Comparison of ENCODE assay signal across 19 cellular contexts in the genomic region with DNA sequence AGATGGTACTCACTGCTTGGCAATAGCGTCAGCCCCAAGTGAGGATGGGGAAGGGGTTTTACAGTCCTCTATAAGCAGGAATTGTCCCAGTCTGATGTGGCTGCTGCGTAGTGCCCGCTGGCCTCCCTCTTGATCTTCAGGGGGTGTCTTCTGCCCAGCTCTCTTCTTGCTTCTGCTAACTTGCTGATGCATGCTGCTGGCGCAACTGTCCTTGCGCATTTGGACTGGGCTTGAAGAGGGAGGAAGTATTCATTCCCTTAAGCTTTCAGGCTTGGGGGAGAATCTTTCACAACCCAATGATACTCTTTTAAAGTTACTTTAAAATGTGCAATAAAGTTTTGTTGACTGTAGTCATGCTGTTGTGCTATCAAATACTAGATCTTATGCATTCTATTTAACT.
"Had no signal": no experiment of that assay in that cellular context is flagged by ENCODE, and none has a peak within 500 bp of the region (broad histone marks: within the 10 kb centered on the region; RNA-seq: fewer than 3 reads in every experiment).

No MANE protein-coding gene starts in this region.

- ATAC-seq: activated naive CD8-positive, alpha-beta T cell treated with anti-CD3 and anti-CD28 coated beads, Interleukin-2, amount 50 U/mL, for 24 hours; naive thymus-derived CD4-positive, alpha-beta T cell; stimulated activated memory B cell treated with anti-CD40 and anti-IgM and Interleukin-4, amounts not matched to agents 10 μg/mL and 1 μg/mL and 100 μg/mL, for 72 hours had no signal

- H3K4me1 ChIP-seq: colonic mucosa, sigmoid colon, testis had no signal

- H3K9ac ChIP-seq: parathyroid adenoma had no signal

- H3K4me3 ChIP-seq: colonic mucosa, sigmoid colon, spleen, testis had no signal

- DNase-seq: activated CD4-positive, alpha-beta T cell treated with anti-CD3 and anti-CD28 coated beads for 1 hour; activated CD8-positive, alpha-beta memory T cell treated with anti-CD3 and anti-CD28 coated beads for 24 hours; activated CD8-positive, alpha-beta memory T cell treated with anti-CD3 and anti-CD28 coated beads, Interleukin-2, amount 50 U/mL, for 48 hours; activated effector memory CD4-positive, alpha-beta T cell treated with Interleukin-2 at 50 U/mL for 16 hours; activated naive CD4-positive, alpha-beta T cell treated with anti-CD3 and anti-CD28 coated beads, Interleukin-2, amount 10 ng/mL, durations not matched to agents 7 days and 5 days; activated naive CD8-positive, alpha-beta T cell treated with anti-CD3 and anti-CD28 coated beads, Interleukin-2, amount 50 U/mL, for 24 hours; activated T-cell treated with anti-CD3 and anti-CD28 coated beads, Interleukin-2, amount 50 U/mL, for 48 hours; anterior cingulate cortex; colonic mucosa; erythroblast; foreskin melanocyte; naive thymus-derived CD4-positive, alpha-beta T cell; sigmoid colon; spleen; stimulated activated CD4-positive, alpha-beta T cell treated with anti-CD3 and anti-CD28 coated beads, Interleukin-4, amount 100 ng/mL, for 4 hours; testis had no signal

- H3K27ac ChIP-seq: colonic mucosa, parathyroid adenoma, sigmoid colon, spleen, testis, VCaP had no signal

- H3K27me3 ChIP-seq: colonic mucosa, sigmoid colon, spleen, testis had no signal

- H2AFZ ChIP-seq: parathyroid adenoma had no signal

- H3K36me3 ChIP-seq: colonic mucosa, sigmoid colon had no signal

- H3K9me3 ChIP-seq: colonic mucosa, testis had no signal
